Comparison of ENCODE assay signal across 8 cellular contexts in the genomic region with DNA sequence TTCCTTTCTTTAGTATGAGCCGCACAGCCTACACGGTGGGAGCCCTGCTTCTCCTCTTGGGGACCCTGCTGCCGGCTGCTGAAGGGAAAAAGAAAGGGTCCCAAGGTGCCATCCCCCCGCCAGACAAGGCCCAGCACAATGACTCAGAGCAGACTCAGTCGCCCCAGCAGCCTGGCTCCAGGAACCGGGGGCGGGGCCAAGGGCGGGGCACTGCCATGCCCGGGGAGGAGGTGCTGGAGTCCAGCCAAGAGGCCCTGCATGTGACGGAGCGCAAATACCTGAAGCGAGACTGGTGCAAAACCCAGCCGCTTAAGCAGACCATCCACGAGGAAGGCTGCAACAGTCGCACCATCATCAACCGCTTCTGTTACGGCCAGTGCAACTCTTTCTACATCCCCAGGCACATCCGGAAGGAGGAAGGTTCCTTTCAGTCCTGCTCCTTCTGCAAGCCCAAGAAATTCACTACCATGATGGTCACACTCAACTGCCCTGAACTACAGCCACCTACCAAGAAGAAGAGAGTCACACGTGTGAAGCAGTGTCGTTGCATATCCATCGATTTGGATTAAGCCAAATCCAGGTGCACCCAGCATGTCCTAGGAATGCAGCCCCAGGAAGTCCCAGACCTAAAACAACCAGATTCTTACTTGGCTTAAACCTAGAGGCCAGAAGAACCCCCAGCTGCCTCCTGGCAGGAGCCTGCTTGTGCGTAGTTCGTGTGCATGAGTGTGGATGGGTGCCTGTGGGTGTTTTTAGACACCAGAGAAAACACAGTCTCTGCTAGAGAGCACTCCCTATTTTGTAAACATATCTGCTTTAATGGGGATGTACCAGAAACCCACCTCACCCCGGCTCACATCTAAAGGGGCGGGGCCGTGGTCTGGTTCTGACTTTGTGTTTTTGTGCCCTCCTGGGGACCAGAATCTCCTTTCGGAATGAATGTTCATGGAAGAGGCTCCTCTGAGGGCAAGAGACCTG. TPM values are rescaled to one million over a fixed set of nuclear protein-coding genes. Genes with fewer than 3 reads are reported as not detected.
DNase-seq lines count a peak whose midpoint lies in the region; ATAC-seq and FAIRE-seq lines count a peak whose summit lies in the region.

No MANE protein-coding gene starts in this region.

- DNase-seq in DMS53 (lab: John Stamatoyannopoulos, UW), result peak; percentile 83
- DNase-seq in NCI-H2171 (lab: John Stamatoyannopoulos, UW), result peak; percentile 32
- peak; percentile 69 for DNase-seq in ecto neural progenitor cell (ENCODE audit: low spot score)
- peak; percentile 68 for DNase-seq in mucosa of gallbladder (ENCODE audit: low spot score)
- no peak for DNase-seq in GM19239 (ENCODE audit: insufficient read length, low spot score)

- FAIRE-seq in GM19239 (lab: Jason Lieb, UNC), result no peak

- ATAC-seq in GM21423 (IDR thresholded peaks at IDR 0.05; ENCODE audit: unreplicated experiment), result no peak
- no peak for ATAC-seq in GM18519 (IDR thresholded peaks at IDR 0.05; ENCODE audit: low FRiP score, unreplicated experiment)
- ATAC-seq in GM18867 (IDR thresholded peaks at IDR 0.05; ENCODE audit: unreplicated experiment), result no peak

RNA-seq across cellular contexts. Expression of a gene that starts 13.2 kb away (rescaled TPM):
- 293 TPM for total RNA-seq in mucosa of gallbladder
